In the genomic region with DNA sequence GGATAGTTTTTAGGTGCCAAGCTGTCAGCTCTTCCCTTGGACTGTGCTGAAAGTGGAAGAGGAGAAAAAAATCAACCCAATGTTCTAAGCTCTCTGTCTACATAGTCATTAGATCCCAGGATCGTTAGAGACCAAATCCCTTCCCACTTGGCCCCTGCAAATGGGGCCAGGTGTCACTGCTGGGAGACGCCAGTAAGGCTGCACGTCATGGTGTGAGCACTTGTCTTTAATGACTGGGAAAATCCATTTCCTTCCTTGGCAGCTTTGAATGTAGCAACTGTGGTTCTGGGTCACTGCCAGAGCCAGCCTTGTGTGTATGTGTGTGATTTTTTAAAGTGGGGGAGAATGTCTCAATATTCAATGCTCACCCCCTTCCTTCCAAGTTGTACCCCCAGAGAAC, we compare ENCODE assay signal across 1 cellular context.
TF ChIP-seq lines count a peak whose summit lies in the region.

No MANE protein-coding gene starts in this region.

TF ChIP-seq in HEK293, 187 proteins besides CTCF, POLR2A, EP300 and RAD21 (continued from another document):
- TF ChIP-seq ZNF398 (tag by site-specific recombination; IDR thresholded peaks at IDR 0.05) (no peak), ZNF571 (tag by site-specific recombination; IDR thresholded peaks at IDR 0.05) (no peak), ZNF670 (tag by site-specific recombination; IDR thresholded peaks at IDR 0.05; ENCODE audit: low read depth) (no peak), MEIS1 (CRISPR knock-in tag; IDR thresholded peaks at IDR 0.05; ENCODE audit: borderline replicate concordance) (no peak), ZNF548 (tag by site-specific recombination; IDR thresholded peaks at IDR 0.05) (no peak), TRIM28 (IDR thresholded peaks at IDR 0.05; ENCODE audit: borderline replicate concordance, low read length) (peak; percentile 85; the same call in 1 of the 2 replicates), ELK4 (IDR thresholded peaks at IDR 0.05; ENCODE audit: borderline replicate concordance, low read depth, low read length) (no peak), ZBTB17 (tag by site-specific recombination; IDR thresholded peaks at IDR 0.05) (no peak), BCL11B (tag by site-specific recombination; IDR thresholded peaks at IDR 0.05; ENCODE audit: low read depth) (no peak), ZNF311 (tag by site-specific recombination; IDR thresholded peaks at IDR 0.05; ENCODE audit: borderline replicate concordance) (no peak), ZNF521 (tag by site-specific recombination; IDR thresholded peaks at IDR 0.05) (no peak), ZFP3 (tag by site-specific recombination; IDR thresholded peaks at IDR 0.05; ENCODE audit: low read depth) (no peak), OSR2 (tag by site-specific recombination; IDR thresholded peaks at IDR 0.05) (peak; percentile 96), EGR2 (tag by site-specific recombination; IDR thresholded peaks at IDR 0.05; ENCODE audit: low read depth) (no peak), ZNF146 (tag by site-specific recombination; IDR thresholded peaks at IDR 0.05) (no peak), ZNF416 (tag by site-specific recombination; IDR thresholded peaks at IDR 0.05) (no peak), ZNF350 (tag by site-specific recombination; IDR thresholded peaks at IDR 0.05) (no peak), ZBTB21 (tag by site-specific recombination; IDR thresholded peaks at IDR 0.05) (peak; percentile 32; the same call in 1 of the 2 replicates), ZNF223 (tag by site-specific recombination; IDR thresholded peaks at IDR 0.05) (no peak), ZNF596 (tag by site-specific recombination; IDR thresholded peaks at IDR 0.05) (no peak), ZNF621 (tag by site-specific recombination; IDR thresholded peaks at IDR 0.05) (no peak), RBAK (tag by site-specific recombination; IDR thresholded peaks at IDR 0.05) (no peak), PRDM10 (tag by site-specific recombination; IDR thresholded peaks at IDR 0.05) (peak; percentile 93), SP2 (tag by site-specific recombination; IDR thresholded peaks at IDR 0.05) (no peak), GLIS1 (tag by site-specific recombination; IDR thresholded peaks at IDR 0.05) (no peak), ZNF280C (tag by site-specific recombination; IDR thresholded peaks at IDR 0.05) (no peak), ZNF645 (tag by site-specific recombination; IDR thresholded peaks at IDR 0.05) (no peak)
- TF ChIP-seq, protein P1, sequence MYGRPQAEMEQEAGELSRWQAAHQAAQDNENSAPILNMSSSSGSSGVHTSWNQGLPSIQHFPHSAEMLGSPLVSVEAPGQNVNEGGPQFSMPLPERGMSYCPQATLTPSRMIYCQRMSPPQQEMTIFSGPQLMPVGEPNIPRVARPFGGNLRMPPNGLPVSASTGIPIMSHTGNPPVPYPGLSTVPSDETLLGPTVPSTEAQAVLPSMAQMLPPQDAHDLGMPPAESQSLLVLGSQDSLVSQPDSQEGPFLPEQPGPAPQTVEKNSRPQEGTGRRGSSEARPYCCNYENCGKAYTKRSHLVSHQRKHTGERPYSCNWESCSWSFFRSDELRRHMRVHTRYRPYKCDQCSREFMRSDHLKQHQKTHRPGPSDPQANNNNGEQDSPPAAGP (tag by site-specific recombination; IDR thresholded peaks at IDR 0.05) = no peak
- TF ChIP-seq, protein P2, sequence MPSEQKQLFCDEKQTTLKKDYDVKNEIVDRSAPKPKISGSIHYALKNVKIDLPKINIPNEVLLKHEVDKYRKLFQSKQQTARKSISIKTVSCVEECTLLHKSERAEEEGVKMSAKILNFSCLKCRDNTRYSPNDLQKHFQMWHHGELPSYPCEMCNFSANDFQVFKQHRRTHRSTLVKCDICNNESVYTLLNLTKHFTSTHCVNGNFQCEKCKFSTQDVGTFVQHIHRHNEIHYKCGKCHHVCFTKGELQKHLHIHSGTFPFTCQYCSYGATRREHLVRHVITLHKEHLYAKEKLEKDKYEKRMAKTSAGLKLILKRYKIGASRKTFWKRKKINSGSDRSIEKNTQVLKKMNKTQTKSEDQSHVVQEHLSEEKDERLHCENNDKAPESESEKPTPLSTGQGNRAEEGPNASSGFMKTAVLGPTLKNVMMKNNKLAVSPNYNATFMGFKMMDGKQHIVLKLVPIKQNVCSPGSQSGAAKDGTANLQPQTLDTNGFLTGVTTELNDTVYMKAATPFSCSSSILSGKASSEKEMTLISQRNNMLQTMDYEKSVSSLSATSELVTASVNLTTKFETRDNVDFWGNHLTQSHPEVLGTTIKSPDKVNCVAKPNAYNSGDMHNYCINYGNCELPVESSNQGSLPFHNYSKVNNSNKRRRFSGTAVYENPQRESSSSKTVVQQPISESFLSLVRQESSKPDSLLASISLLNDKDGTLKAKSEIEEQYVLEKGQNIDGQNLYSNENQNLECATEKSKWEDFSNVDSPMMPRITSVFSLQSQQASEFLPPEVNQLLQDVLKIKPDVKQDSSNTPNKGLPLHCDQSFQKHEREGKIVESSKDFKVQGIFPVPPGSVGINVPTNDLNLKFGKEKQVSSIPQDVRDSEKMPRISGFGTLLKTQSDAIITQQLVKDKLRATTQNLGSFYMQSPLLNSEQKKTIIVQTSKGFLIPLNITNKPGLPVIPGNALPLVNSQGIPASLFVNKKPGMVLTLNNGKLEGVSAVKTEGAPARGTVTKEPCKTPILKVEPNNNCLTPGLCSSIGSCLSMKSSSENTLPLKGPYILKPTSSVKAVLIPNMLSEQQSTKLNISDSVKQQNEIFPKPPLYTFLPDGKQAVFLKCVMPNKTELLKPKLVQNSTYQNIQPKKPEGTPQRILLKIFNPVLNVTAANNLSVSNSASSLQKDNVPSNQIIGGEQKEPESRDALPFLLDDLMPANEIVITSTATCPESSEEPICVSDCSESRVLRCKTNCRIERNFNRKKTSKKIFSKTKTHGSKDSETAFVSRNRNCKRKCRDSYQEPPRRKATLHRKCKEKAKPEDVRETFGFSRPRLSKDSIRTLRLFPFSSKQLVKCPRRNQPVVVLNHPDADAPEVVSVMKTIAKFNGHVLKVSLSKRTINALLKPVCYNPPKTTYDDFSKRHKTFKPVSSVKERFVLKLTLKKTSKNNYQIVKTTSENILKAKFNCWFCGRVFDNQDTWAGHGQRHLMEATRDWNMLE (tag by site-specific recombination; conservative IDR thresholded peaks at IDR 0.05; ENCODE audit: low read depth) = no peak
